In genomic region chr3:55534876-55535275, GRCh38 we compare ENCODE assay signal across 24 cellular contexts.
"Had no signal": no experiment of that assay in that cellular context is flagged by ENCODE, and none has a peak within 500 bp of the region (broad histone marks: within the 10 kb centered on the region; RNA-seq: fewer than 3 reads in every experiment).

No MANE protein-coding gene starts in this region.

- DNase-seq: activated CD4-positive, CD25-positive, alpha-beta regulatory T cell treated with anti-CD3 and anti-CD28 coated beads, Interleukin-2, amount 50 U/mL, for 72 hours; activated CD8-positive, alpha-beta memory T cell treated with anti-CD3 and anti-CD28 coated beads for 24 hours; activated effector memory CD4-positive, alpha-beta T cell treated with anti-CD3 and anti-CD28 coated beads, Interleukin-2, amount 50 U/mL, for 16 hours; activated naive CD4-positive, alpha-beta T cell treated with anti-CD3 and anti-CD28 coated beads, Interleukin-2, amount 50 U/mL, for 16 hours; activated T-cell treated with anti-CD3 and anti-CD28 coated beads, Interleukin-2, amount 50 U/mL, for 72 hours; aorta; brain microvascular endothelial cell; cerebellar nuclear complex; cortex of kidney; effector CD4-positive, alpha-beta T cell; left ventricle myocardium superior; mesenchymal stem cell; mucosa of descending colon; naive B cell; stimulated activated CD4-positive, alpha-beta T cell treated with anti-CD3 and anti-CD28 coated beads, Interleukin-12 subunit alpha, Interleukin-12 subunit beta, amount 100 ng/mL, for 4 hours; stimulated activated CD4-positive, alpha-beta T cell treated with anti-CD3 and anti-CD28 coated beads, Interleukin-1b, Interleukin-23, amount 100 ng/mL, for 48 hours; T-helper 2 cell had no signal

- H3K79me2 ChIP-seq: hepatocyte had no signal

- H3K4me1 Mint-ChIP-seq: naive B cell had no signal

- H3K4me2 ChIP-seq: hepatocyte had no signal

- H3K27ac Mint-ChIP-seq: activated T-cell treated with anti-CD3 and anti-CD28 coated beads, Interleukin-2, amount 50 U/mL, for 72 hours; progenitor cell of endocrine pancreas; stimulated activated naive CD8-positive, alpha-beta T cell treated with anti-CD3 and anti-CD28 coated beads, Interleukin-15, Interleukin-2, amounts not matched to agents 100 ng/mL and 50 ng/mL, for 24 hours; type B pancreatic cell had no signal

- H3K9me3 Mint-ChIP-seq: neural crest cell; stimulated activated naive CD8-positive, alpha-beta T cell treated with anti-CD3 and anti-CD28 coated beads, Interleukin-15, Interleukin-2, amounts not matched to agents 100 ng/mL and 50 ng/mL, for 24 hours; type B pancreatic cell had no signal

- H3K36me3 Mint-ChIP-seq: naive B cell, type B pancreatic cell had no signal

- H2AFZ ChIP-seq: hepatocyte had no signal

- ATAC-seq: activated T-cell treated with anti-CD3 and anti-CD28 coated beads, Interleukin-2, amount 50 U/mL, for 72 hours; left ventricle myocardium superior; mucosa of descending colon had no signal

- H3K4me3 ChIP-seq: hepatocyte, mucosa of descending colon, right atrium auricular region had no signal

- H3K27ac ChIP-seq: brain microvascular endothelial cell, hepatocyte, right atrium auricular region, VCaP had no signal

- H3K4me3 Mint-ChIP-seq: activated T-cell treated with anti-CD3 and anti-CD28 coated beads, Interleukin-2, amount 50 U/mL, for 72 hours; naive B cell; neural crest cell; stimulated activated naive CD8-positive, alpha-beta T cell treated with anti-CD3 and anti-CD28 coated beads, Interleukin-15, Interleukin-2, amounts not matched to agents 100 ng/mL and 50 ng/mL, for 24 hours; type B pancreatic cell had no signal

- H3K4me1 ChIP-seq: right atrium auricular region had no signal

- H3K27me3 Mint-ChIP-seq: progenitor cell of endocrine pancreas; stimulated activated naive CD8-positive, alpha-beta T cell treated with anti-CD3 and anti-CD28 coated beads, Interleukin-15, Interleukin-2, amounts not matched to agents 100 ng/mL and 50 ng/mL, for 24 hours had no signal

- H3K36me3 ChIP-seq: brain microvascular endothelial cell, right atrium auricular region had no signal

- H3K9me3 ChIP-seq: mucosa of descending colon, right atrium auricular region had no signal

- H3K27me3 ChIP-seq: brain microvascular endothelial cell, hepatocyte, right atrium auricular region had no signal
